8 cellular contexts compared by ENCODE assay signal in the genomic region with DNA sequence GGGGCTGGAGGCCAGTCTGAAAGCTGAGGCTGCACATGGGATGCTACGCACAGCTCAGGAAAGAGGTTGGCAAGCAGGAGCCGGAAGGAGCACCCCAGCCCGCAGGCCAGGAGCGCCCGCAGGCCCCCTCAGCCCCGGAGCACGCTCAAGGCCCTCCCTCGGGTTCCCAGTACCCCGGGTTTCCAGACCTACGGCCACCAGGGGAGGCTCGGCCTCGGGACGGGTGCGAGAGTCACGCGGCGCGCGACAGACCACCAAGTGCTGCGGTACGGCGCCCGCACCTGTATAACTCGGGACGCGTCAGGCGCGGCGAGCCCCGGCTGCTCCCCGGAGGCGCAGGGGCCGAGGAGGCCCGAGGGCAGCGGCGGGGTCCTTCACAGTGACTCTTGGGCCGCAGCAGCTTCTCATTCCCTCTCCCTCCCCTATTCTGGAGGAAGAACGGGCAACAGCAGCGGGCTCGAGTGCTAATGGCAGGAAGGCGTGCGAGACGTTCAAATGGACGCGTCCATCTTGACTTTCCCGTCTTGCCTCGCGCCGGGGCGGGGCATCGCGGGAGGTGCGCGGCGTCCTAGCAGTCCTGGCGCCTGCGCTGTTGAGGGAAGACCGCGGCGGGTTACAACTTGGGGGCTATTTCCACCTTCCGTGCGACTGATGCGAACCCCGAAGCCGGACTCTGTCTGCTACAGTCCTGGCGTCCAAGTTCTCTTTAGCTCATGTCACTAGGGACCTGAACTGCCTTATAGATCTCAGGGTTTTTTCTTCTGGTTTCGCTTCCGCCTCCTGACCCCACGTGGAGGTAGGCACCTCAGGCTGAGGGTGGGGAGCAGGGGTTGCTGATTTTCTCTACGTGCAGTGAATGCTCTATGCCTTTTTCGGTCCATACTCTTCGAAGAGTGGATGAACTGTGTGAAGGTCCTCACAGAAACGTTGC. TPM values are rescaled to one million over a fixed set of nuclear protein-coding genes. Genes with fewer than 3 reads are reported as not detected.
DNase-seq lines count a peak whose midpoint lies in the region; ATAC-seq lines count a peak whose summit lies in the region.

A gene with protein sequence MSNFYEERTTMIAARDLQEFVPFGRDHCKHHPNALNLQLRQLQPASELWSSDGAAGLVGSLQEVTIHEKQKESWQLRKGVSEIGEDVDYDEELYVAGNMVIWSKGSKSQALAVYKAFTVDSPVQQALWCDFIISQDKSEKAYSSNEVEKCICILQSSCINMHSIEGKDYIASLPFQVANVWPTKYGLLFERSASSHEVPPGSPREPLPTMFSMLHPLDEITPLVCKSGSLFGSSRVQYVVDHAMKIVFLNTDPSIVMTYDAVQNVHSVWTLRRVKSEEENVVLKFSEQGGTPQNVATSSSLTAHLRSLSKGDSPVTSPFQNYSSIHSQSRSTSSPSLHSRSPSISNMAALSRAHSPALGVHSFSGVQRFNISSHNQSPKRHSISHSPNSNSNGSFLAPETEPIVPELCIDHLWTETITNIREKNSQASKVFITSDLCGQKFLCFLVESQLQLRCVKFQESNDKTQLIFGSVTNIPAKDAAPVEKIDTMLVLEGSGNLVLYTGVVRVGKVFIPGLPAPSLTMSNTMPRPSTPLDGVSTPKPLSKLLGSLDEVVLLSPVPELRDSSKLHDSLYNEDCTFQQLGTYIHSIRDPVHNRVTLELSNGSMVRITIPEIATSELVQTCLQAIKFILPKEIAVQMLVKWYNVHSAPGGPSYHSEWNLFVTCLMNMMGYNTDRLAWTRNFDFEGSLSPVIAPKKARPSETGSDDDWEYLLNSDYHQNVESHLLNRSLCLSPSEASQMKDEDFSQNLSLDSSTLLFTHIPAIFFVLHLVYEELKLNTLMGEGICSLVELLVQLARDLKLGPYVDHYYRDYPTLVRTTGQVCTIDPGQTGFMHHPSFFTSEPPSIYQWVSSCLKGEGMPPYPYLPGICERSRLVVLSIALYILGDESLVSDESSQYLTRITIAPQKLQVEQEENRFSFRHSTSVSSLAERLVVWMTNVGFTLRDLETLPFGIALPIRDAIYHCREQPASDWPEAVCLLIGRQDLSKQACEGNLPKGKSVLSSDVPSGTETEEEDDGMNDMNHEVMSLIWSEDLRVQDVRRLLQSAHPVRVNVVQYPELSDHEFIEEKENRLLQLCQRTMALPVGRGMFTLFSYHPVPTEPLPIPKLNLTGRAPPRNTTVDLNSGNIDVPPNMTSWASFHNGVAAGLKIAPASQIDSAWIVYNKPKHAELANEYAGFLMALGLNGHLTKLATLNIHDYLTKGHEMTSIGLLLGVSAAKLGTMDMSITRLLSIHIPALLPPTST (N-terminal part only) (minus strand): TSS at position 533 of the 931 bp plus-strand sequence. CDS start 3,368 bp downstream, outside the sequence.

- DNase-seq in NCI-H1436 (lab: John Stamatoyannopoulos, UW) (peak; percentile 64), NCI-H1436 treated with DMSO at 0.1 percent for 48 hours (lab: John Stamatoyannopoulos, UW) (no peak), NCI-H2029 (lab: John Stamatoyannopoulos, UW) (peak; percentile 88), T1000 (lab: John Stamatoyannopoulos, UW) (peak; percentile 65), astrocyte of the hippocampus (ENCODE audit: low read depth, low spot score) (peak; percentile 93), hypothalamus (lab: John Stamatoyannopoulos, UW) (peak in 50 of 51 donors; percentile 28 to 88 (median 72)), sciatic nerve (ENCODE audit: low spot score) (peak; percentile 90)

- ATAC-seq in HG02938 (IDR thresholded peaks at IDR 0.05; ENCODE audit: unreplicated experiment) (peak; percentile 83), sciatic nerve (peak; percentile 97)

- intact Hi-C loops in sciatic nerve (cut with DNase I), result no loop called here

RNA-seq across cellular contexts. Expression of the gene that starts here (rescaled TPM):
- 35.6 TPM for total RNA-seq in sciatic nerve
